ENCODE assay signal across 18 cellular contexts in the genomic region with DNA sequence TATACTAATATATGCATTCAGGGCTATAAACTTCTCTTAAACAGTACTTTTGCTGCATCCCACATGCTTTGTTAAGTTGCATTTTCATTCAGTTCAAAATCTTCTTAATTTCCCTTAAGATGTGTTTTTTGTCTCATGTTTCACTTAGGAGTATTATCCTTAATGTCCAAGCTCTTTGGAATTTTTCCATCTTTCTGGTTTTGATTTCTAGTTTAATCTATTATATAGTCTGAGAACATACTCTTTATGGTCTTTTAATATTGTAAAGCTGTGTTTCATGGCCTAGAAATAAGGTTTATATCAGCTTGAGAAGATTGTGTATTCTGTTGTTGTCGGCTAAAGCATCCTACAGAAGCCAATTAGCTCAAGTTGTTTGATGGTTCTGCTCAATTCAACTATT.
DNase-seq lines count a peak whose midpoint lies in the region; TF ChIP-seq lines count a peak whose summit lies in the region.
"Had no signal": no experiment of that assay in that cellular context is flagged by ENCODE, and none has a peak within 500 bp of the region (broad histone marks: within the 10 kb centered on the region; RNA-seq: fewer than 3 reads in every experiment).

No MANE protein-coding gene starts in this region.

- no peaks in the 10 kb centered on the region for H3K27me3 Mint-ChIP-seq in glutamatergic neuron (ENCODE audit: unreplicated experiment)
- H3K27me3 Mint-ChIP-seq: CD8-positive, alpha-beta memory T cell had no signal

- TF ChIP-seq CTCF in WERI-Rb-1 (IDR thresholded peaks at IDR 0.05; ENCODE audit: low read depth, low read length), result no peak
- no peak for TF ChIP-seq CTCF in glutamatergic neuron (IDR thresholded peaks at IDR 0.05; ENCODE audit: partially characterized antibody, unreplicated experiment)

- peak overlapping the region; percentile 0 for H3K4me3 Mint-ChIP-seq in glutamatergic neuron (ENCODE audit: unreplicated experiment)
- H3K4me3 Mint-ChIP-seq: CD8-positive, alpha-beta memory T cell had no signal

- no peaks in the 10 kb centered on the region for H3K9me3 ChIP-seq in WERI-Rb-1 (ENCODE audit: severe bottlenecking)
- H3K9me3 ChIP-seq: Caco-2 had no signal

- DNase-seq in DMS 273 (lab: John Stamatoyannopoulos, UW; ENCODE audit: unreplicated experiment) (peak; percentile 40), DMS 273 treated with DMSO at 0.1 percent for 48 hours (lab: John Stamatoyannopoulos, UW) (no peak), WERI-Rb-1 (no peak), glutamatergic neuron (no peak), NCI-H128 (lab: John Stamatoyannopoulos, UW; ENCODE audit: unreplicated experiment) (no peak), putamen (ENCODE audit: low spot score) (no peak), amygdala (lab: John Stamatoyannopoulos, UW) (no peak)
- DNase-seq in activated T-cell treated with anti-CD3 and anti-CD28 coated beads, Interleukin-2, amount 50 U/mL, for 1 hour, result no peak
- DNase-seq: Caco-2; CD8-positive, alpha-beta memory T cell; DMS79; GM23248; H7 had no signal

- peak overlapping the region; percentile 61 for H3K27ac ChIP-seq in WERI-Rb-1
- H3K27ac ChIP-seq: 22Rv1, BLaER1, GM23248, HL-60 had no signal

- H3K4me1 Mint-ChIP-seq in glutamatergic neuron (ENCODE audit: low read depth, unreplicated experiment), result peaks cover 41% of the 10 kb centered on the region
- H3K4me1 Mint-ChIP-seq: CD8-positive, alpha-beta memory T cell had no signal

- no peaks in the 10 kb centered on the region for H3K36me3 Mint-ChIP-seq in glutamatergic neuron (ENCODE audit: unreplicated experiment)
- H3K36me3 Mint-ChIP-seq: CD8-positive, alpha-beta memory T cell had no signal

- H3K27me3 ChIP-seq in WERI-Rb-1 (ENCODE audit: insufficient read depth, low read depth, severe bottlenecking), result no peaks in the 10 kb centered on the region
- H3K27me3 ChIP-seq: BLaER1 had no signal

- H3K36me3 ChIP-seq in WERI-Rb-1, result no peaks in the 10 kb centered on the region
- H3K36me3 ChIP-seq: BLaER1 had no signal

- H3K4me3 ChIP-seq in WERI-Rb-1 (ENCODE audit: low read depth, low read length), result no peak overlapping the region
- H3K4me3 ChIP-seq: BLaER1, GM12878, GM23248, K562 had no signal

- H3K9me3 Mint-ChIP-seq in glutamatergic neuron (ENCODE audit: unreplicated experiment), result peaks cover 4% of the 10 kb centered on the region

- H3K27ac Mint-ChIP-seq in glutamatergic neuron (ENCODE audit: unreplicated experiment), result peak overlapping the region; percentile 80
- H3K27ac Mint-ChIP-seq: CD8-positive, alpha-beta memory T cell had no signal
